8 cellular contexts compared by ENCODE assay signal in genomic region chr22:42473484-42474193, GRCh38. TPM values are rescaled to one million over a fixed set of nuclear protein-coding genes. Genes with fewer than 3 reads are reported as not detected.
DNase-seq lines count a peak whose midpoint lies in the region; ATAC-seq, FAIRE-seq and TF ChIP-seq lines count a peak whose summit lies in the region.

No MANE protein-coding gene starts in this region.

- H3K4me3 Mint-ChIP-seq in astrocyte (ENCODE audit: unreplicated experiment), result no peak overlapping the region
- no peak overlapping the region for H3K4me3 Mint-ChIP-seq in stimulated activated naive B cell treated with anti-CD40 and anti-IgM and Interleukin-4, amounts not matched to agents 10 μg/mL and 1 μg/mL and 100 μg/mL, for 72 hours

- no peak overlapping the region for H3K4me2 ChIP-seq in astrocyte (ENCODE audit: low read length)

- H3K36me3 ChIP-seq in BJ (ENCODE audit: control insufficient read depth, insufficient read depth, low read length) (no peaks in the 10 kb centered on the region), astrocyte (ENCODE audit: insufficient read depth, low read length) (no peaks in the 10 kb centered on the region)

- no peaks in the 10 kb centered on the region for H3K4me1 ChIP-seq in astrocyte (ENCODE audit: insufficient read depth, low read length)

- peak; percentile 9 for DNase-seq in BJ (ENCODE audit: low read depth)
- peak; percentile 60 for DNase-seq in NCI-H2227 (lab: John Stamatoyannopoulos, UW; ENCODE audit: unreplicated experiment)
- DNase-seq in astrocyte (ENCODE audit: low read depth), result peak; percentile 14
- peak; percentile 49 for DNase-seq in iPS-NIHi11 (ENCODE audit: low spot score)
- DNase-seq in stimulated activated naive B cell treated with anti-CD40 and anti-IgM and Interleukin-4, amounts not matched to agents 10 μg/mL and 1 μg/mL and 100 μg/mL, for 72 hours, result no peak

- CTCF ChIA-PET in BJ (lab: Yijun Ruan, JAX), result interaction anchor here (0.6 to 2.4 kb wide), 32 partner anchors 9 to 527 kb away, joined by 3 to 16 read pairs (median 4); partner anchors contain the start of genes CENPM, NDUFA6, SEPTIN3 and SERHL2

- TF ChIP-seq CTCF in BJ (IDR thresholded peaks at IDR 0.05; ENCODE audit: insufficient read depth, low read depth, low read length) (peak; percentile 80), GM12874 (IDR thresholded peaks at IDR 0.05; ENCODE audit: insufficient read depth, low read depth, low read length) (peak; percentile 75), astrocyte (IDR thresholded peaks at IDR 0.05; ENCODE audit: insufficient read depth, low read depth, low read length) (peak; percentile 82)

- H3K9me3 Mint-ChIP-seq in astrocyte (ENCODE audit: unreplicated experiment), result peaks cover 3% of the 10 kb centered on the region
- H3K9me3 Mint-ChIP-seq in stimulated activated naive B cell treated with anti-CD40 and anti-IgM and Interleukin-4, amounts not matched to agents 10 μg/mL and 1 μg/mL and 100 μg/mL, for 72 hours, result no peaks in the 10 kb centered on the region

- no peaks in the 10 kb centered on the region for H3K79me2 ChIP-seq in astrocyte (ENCODE audit: insufficient read depth, low read length)

- no peaks in the 10 kb centered on the region for H3K4me1 Mint-ChIP-seq in astrocyte (ENCODE audit: low read depth, unreplicated experiment)
- H3K4me1 Mint-ChIP-seq in stimulated activated naive B cell treated with anti-CD40 and anti-IgM and Interleukin-4, amounts not matched to agents 10 μg/mL and 1 μg/mL and 100 μg/mL, for 72 hours, result peaks cover 2 to 5% of the 10 kb centered on the region in 2 donors

- peak; percentile 68 to 74 for ATAC-seq in stimulated activated naive B cell treated with anti-CD40 and anti-IgM and Interleukin-4, amounts not matched to agents 10 μg/mL and 1 μg/mL and 100 μg/mL, for 72 hours (replicated peaks)
- ATAC-seq in HG03457 (IDR thresholded peaks at IDR 0.05; ENCODE audit: unreplicated experiment), result no peak
- no peak for ATAC-seq in HG03025 (IDR thresholded peaks at IDR 0.05; ENCODE audit: low FRiP score, unreplicated experiment)

- H3K9me3 ChIP-seq in astrocyte (ENCODE audit: insufficient read depth, low read depth, low read length), result no peaks in the 10 kb centered on the region

- H3K4me3 ChIP-seq in BJ (ENCODE audit: low read depth, low read length) (no peak overlapping the region), astrocyte (ENCODE audit: insufficient read depth, low read depth, low read length) (no peak overlapping the region)

- peaks cover 25% of the 10 kb centered on the region for H3K27me3 Mint-ChIP-seq in astrocyte (ENCODE audit: low read depth, unreplicated experiment)
- H3K27me3 Mint-ChIP-seq in stimulated activated naive B cell treated with anti-CD40 and anti-IgM and Interleukin-4, amounts not matched to agents 10 μg/mL and 1 μg/mL and 100 μg/mL, for 72 hours, result peaks cover 15 to 27% of the 10 kb centered on the region in 2 donors

- POLR2A ChIA-PET in BJ (lab: Charles Lee), result no interaction called here

- H3K27me3 ChIP-seq in BJ (ENCODE audit: control insufficient read depth, insufficient read depth, low read length) (0 out of 2 replicates have a peak, but pooled peaks cover 3% of the 10 kb centered on the region), astrocyte (ENCODE audit: insufficient read depth, low read length) (peaks cover 9% of the 10 kb centered on the region)

- no peak overlapping the region for H3K27ac Mint-ChIP-seq in astrocyte (ENCODE audit: unreplicated experiment)
- no peak overlapping the region for H3K27ac Mint-ChIP-seq in stimulated activated naive B cell treated with anti-CD40 and anti-IgM and Interleukin-4, amounts not matched to agents 10 μg/mL and 1 μg/mL and 100 μg/mL, for 72 hours

- H3K36me3 Mint-ChIP-seq in astrocyte (ENCODE audit: low read depth, unreplicated experiment), result no peaks in the 10 kb centered on the region
- no peaks in the 10 kb centered on the region for H3K36me3 Mint-ChIP-seq in stimulated activated naive B cell treated with anti-CD40 and anti-IgM and Interleukin-4, amounts not matched to agents 10 μg/mL and 1 μg/mL and 100 μg/mL, for 72 hours

- H3K27ac ChIP-seq in astrocyte (ENCODE audit: low read depth, low read length), result no peak overlapping the region

- H4K20me1 ChIP-seq in astrocyte (ENCODE audit: insufficient read depth, low read length), result no peaks in the 10 kb centered on the region

- H2AFZ ChIP-seq in astrocyte (ENCODE audit: low read depth, low read length), result no peak overlapping the region

- FAIRE-seq in astrocyte (lab: Jason Lieb, UNC), result peak; percentile 45

- no peak overlapping the region for H3K9ac ChIP-seq in astrocyte (ENCODE audit: low read length)

RNA-seq across cellular contexts. Expression of gene NFAM1, which starts 41.4 kb away (rescaled TPM):
- 0.01 TPM in 1 of 2 replicates, not detected in the other for polyA plus RNA-seq in BJ (2011; rRNA removed)
- not detected in 2 replicates for polyA minus RNA-seq in BJ (2011; rRNA and poly(A)+ RNA removed)
- total RNA-seq in astrocyte, result 0.07 and 0.17 TPM in 2 replicates

RNA-seq across cellular contexts. Expression of gene RRP7A, which starts 46.0 kb away (rescaled TPM):
- polyA plus RNA-seq in BJ (2011; rRNA removed), result 35.3 and 42.3 TPM in 2 replicates
- 13.3 and 17.3 TPM in 2 replicates for polyA minus RNA-seq in BJ (2011; rRNA and poly(A)+ RNA removed)
- total RNA-seq in astrocyte, result 54.9 TPM in 2 replicates

Comparison
In these comparisons a context has a peak if more than half of its experiments do, and no peak if none do; other contexts are left out.
1. ATAC-seq: peak in stimulated activated naive B cell treated with anti-CD40 and anti-IgM and Interleukin-4, amounts not matched to agents 10 μg/mL and 1 μg/mL and 100 μg/mL, for 72 hours (2 of 2); none in HG03457 (single experiment) and HG03025 (single experiment).
2. Peak in every context shown above with its lines, with median percentiles within 50 percentile points of each other: CTCF ChIP-seq.